ENCODE assay signal across 9 cellular contexts in genomic region chrX:65671286-65671685, GRCh38. TPM values are rescaled to one million over a fixed set of nuclear protein-coding genes. Genes with fewer than 3 reads are reported as not detected.
A peak's percentile ranks its signal among the peaks of the same experiment; 100 is the strongest.
DNase-seq lines count a peak whose midpoint lies in the region; ATAC-seq and TF ChIP-seq lines count a peak whose summit lies in the region.
"Had no signal": no experiment of that assay in that cellular context is flagged by ENCODE, and none has a peak within 500 bp of the region (broad histone marks: within the 10 kb centered on the region; RNA-seq: fewer than 3 reads in every experiment).

No MANE protein-coding gene starts in this region.

- CTCF ChIA-PET in activated CD8-positive, alpha-beta memory T cell treated with anti-CD3 and anti-CD28 coated beads, Interleukin-2, amount 10 ng/mL, durations not matched to agents 7 days and 5 days (lab: Charles Lee), result interaction anchor here (0.8 to 1.8 kb wide), 2 partner anchors 34 to 71 kb away, joined by 3 to 4 read pairs; no protein-coding TSS in a partner anchor
- CTCF ChIA-PET in activated B cell treated with CpG ODN at 0.5 μM for 24 hours (lab: Charles Lee), result no interaction called here

- H3K4me1 Mint-ChIP-seq in activated CD8-positive, alpha-beta memory T cell treated with anti-CD3 and anti-CD28 coated beads, Interleukin-2, amount 10 ng/mL, durations not matched to agents 7 days and 5 days, result peaks cover 54% of the 10 kb centered on the region
- peaks cover 76% of the 10 kb centered on the region for H3K4me1 Mint-ChIP-seq in activated B cell treated with CpG ODN at 0.5 μM for 24 hours
- H3K4me1 Mint-ChIP-seq in immature natural killer cell, result peaks cover 73 to 87% of the 10 kb centered on the region in 2 donors

- no peak for TF ChIP-seq CTCF in activated B cell treated with CpG ODN at 0.5 μM for 24 hours (IDR thresholded peaks at IDR 0.05)

- intact Hi-C loops in activated B cell treated with CpG ODN at 0.5 μM for 24 hours (cut with micrococcal nuclease), result no loop called here

- no peak for ATAC-seq in activated CD8-positive, alpha-beta memory T cell treated with anti-CD3 and anti-CD28 coated beads, Interleukin-2, amount 10 ng/mL, durations not matched to agents 7 days and 5 days
- no peak for ATAC-seq in activated B cell treated with CpG ODN at 0.5 μM for 24 hours (ENCODE audit: low read depth)
- no peak for ATAC-seq in GM21717 (IDR thresholded peaks at IDR 0.05; ENCODE audit: unreplicated experiment)

- H3K36me3 ChIP-seq in subcutaneous abdominal adipose tissue (ENCODE audit: control insufficient read depth in 5 of 5, insufficient read depth in 5 of 5, low read length in 5 of 5), result peaks cover 0 to 3% (median 0%) of the 10 kb centered on the region in 5 donors
- H3K36me3 ChIP-seq: BE2C had no signal

- H3K9ac ChIP-seq in subcutaneous abdominal adipose tissue (ENCODE audit: low read length in 5 of 5), result peak overlapping the region in 4 of 5 donors; percentile 14 to 52 (median 41)

- peak overlapping the region in 4 of 5 donors; percentile 25 to 42 (median 34) for H3K4me3 ChIP-seq in subcutaneous abdominal adipose tissue (ENCODE audit: low read depth in 1 of 5, low read length in 5 of 5)

- peaks cover 68% of the 10 kb centered on the region for H3K36me3 Mint-ChIP-seq in activated CD8-positive, alpha-beta memory T cell treated with anti-CD3 and anti-CD28 coated beads, Interleukin-2, amount 10 ng/mL, durations not matched to agents 7 days and 5 days
- H3K36me3 Mint-ChIP-seq in activated B cell treated with CpG ODN at 0.5 μM for 24 hours (ENCODE audit: low read depth) (peaks cover 54% of the 10 kb centered on the region), immature natural killer cell (peaks cover 7 to 25% (median 11%) of the 10 kb centered on the region in 3 donors)

- H3K4me1 ChIP-seq in subcutaneous abdominal adipose tissue (ENCODE audit: control insufficient read depth in 5 of 5, insufficient read depth in 5 of 5, low read length in 5 of 5), result peaks cover 4 to 67% (median 47%) of the 10 kb centered on the region in 5 donors
- H3K4me1 ChIP-seq: BE2C had no signal

- H3K27me3 ChIP-seq in subcutaneous abdominal adipose tissue (ENCODE audit: control insufficient read depth in 5 of 5, insufficient read depth in 4 of 5, low read length in 5 of 5), result peaks cover 0 to 6% (median 0%) of the 10 kb centered on the region in 5 donors
- H3K27me3 ChIP-seq: BE2C had no signal

- H3K4me3 Mint-ChIP-seq in activated CD8-positive, alpha-beta memory T cell treated with anti-CD3 and anti-CD28 coated beads, Interleukin-2, amount 10 ng/mL, durations not matched to agents 7 days and 5 days, result peak overlapping the region; percentile 89
- H3K4me3 Mint-ChIP-seq in activated B cell treated with CpG ODN at 0.5 μM for 24 hours (peak overlapping the region; percentile 68), immature natural killer cell (peak overlapping the region; percentile 86 to 97 (median 87))

- no peaks in the 10 kb centered on the region for H3K27me3 Mint-ChIP-seq in activated CD8-positive, alpha-beta memory T cell treated with anti-CD3 and anti-CD28 coated beads, Interleukin-2, amount 10 ng/mL, durations not matched to agents 7 days and 5 days
- H3K27me3 Mint-ChIP-seq in activated B cell treated with CpG ODN at 0.5 μM for 24 hours, result no peaks in the 10 kb centered on the region
- H3K27me3 Mint-ChIP-seq in immature natural killer cell (ENCODE audit: low read depth in 3 of 3), result peaks cover 4 to 7% (median 6%) of the 10 kb centered on the region in 3 donors

- H3K9me3 Mint-ChIP-seq in activated CD8-positive, alpha-beta memory T cell treated with anti-CD3 and anti-CD28 coated beads, Interleukin-2, amount 10 ng/mL, durations not matched to agents 7 days and 5 days (ENCODE audit: low read depth), result no peaks in the 10 kb centered on the region
- no peaks in the 10 kb centered on the region for H3K9me3 Mint-ChIP-seq in activated B cell treated with CpG ODN at 0.5 μM for 24 hours
- H3K9me3 Mint-ChIP-seq in immature natural killer cell, result no peaks in the 10 kb centered on the region

- peak overlapping the region; percentile 84 for H3K27ac Mint-ChIP-seq in activated CD8-positive, alpha-beta memory T cell treated with anti-CD3 and anti-CD28 coated beads, Interleukin-2, amount 10 ng/mL, durations not matched to agents 7 days and 5 days
- H3K27ac Mint-ChIP-seq in activated B cell treated with CpG ODN at 0.5 μM for 24 hours, result peak overlapping the region; percentile 63
- H3K27ac Mint-ChIP-seq in immature natural killer cell, result peak overlapping the region; percentile 84 to 93 (median 90)

- POLR2A ChIA-PET in activated B cell treated with CpG ODN at 0.5 μM for 24 hours (lab: Charles Lee), result interaction anchor here (1.6 kb wide), 1 partner anchor 27 kb away, joined by 3 read pairs; no protein-coding TSS in a partner anchor

- no peak for DNase-seq in activated CD8-positive, alpha-beta memory T cell treated with anti-CD3 and anti-CD28 coated beads, Interleukin-2, amount 10 ng/mL, durations not matched to agents 7 days and 5 days
- DNase-seq in activated CD8-positive, alpha-beta memory T cell treated with anti-CD3 and anti-CD28 coated beads for 24 hours, result no peak
- DNase-seq in activated B cell treated with CpG ODN at 0.5 μM for 24 hours, result no peak
- no peak for DNase-seq in immature natural killer cell
- no peak for DNase-seq in SK-N-DZ (ENCODE audit: low spot score)
- no peak for DNase-seq in AG20443 (ENCODE audit: low spot score)
- DNase-seq: BE2C had no signal

- peak overlapping the region; percentile 93 for H3K27ac ChIP-seq in subcutaneous abdominal adipose tissue (ENCODE audit: low read depth, low read length)

- no peaks in the 10 kb centered on the region for H3K9me3 ChIP-seq in subcutaneous abdominal adipose tissue (ENCODE audit: control insufficient read depth in 5 of 5, low read length in 5 of 5)
- H3K9me3 ChIP-seq: BE2C had no signal

RNA-seq across cellular contexts. Expression of gene MSN, which starts 3.8 kb away (rescaled TPM):
- total RNA-seq in activated CD8-positive, alpha-beta memory T cell treated with anti-CD3 and anti-CD28 coated beads, Interleukin-2, amount 10 ng/mL, durations not matched to agents 7 days and 5 days, result 100 to 1,000 TPM; 489 to 610 TPM
- total RNA-seq in activated B cell treated with CpG ODN at 0.5 μM for 24 hours, result 352 TPM in 2 replicates
- polyA plus RNA-seq in immature natural killer cell, result 1,000 to 10,000 TPM; 1,039 to 1,577 (median 1,568) TPM
- polyA plus RNA-seq in SK-N-DZ (2014; cell fraction: cytosol; rRNA removed), result 0.22 and 0.32 TPM in 2 replicates
- polyA plus RNA-seq in SK-N-DZ (2014; cell fraction: nucleus; rRNA removed), result 0.17 TPM in 1 of 2 replicates, not detected in the other
